ENCODE assay signal across 8 cellular contexts in genomic region chr19:44072543-44073401, GRCh38. TPM values are rescaled to one million over a fixed set of nuclear protein-coding genes. Genes with fewer than 3 reads are reported as not detected.
DNase-seq lines count a peak whose midpoint lies in the region; ATAC-seq and TF ChIP-seq lines count a peak whose summit lies in the region.

No MANE protein-coding gene starts in this region.

- no peaks in the 10 kb centered on the region for H3K27me3 Mint-ChIP-seq in activated CD4-positive, alpha-beta T cell treated with anti-CD3 and anti-CD28 coated beads, Interleukin-2, amount 10 ng/mL, durations not matched to agents 24 days and 14 days
- H3K27me3 Mint-ChIP-seq in glutamatergic neuron (ENCODE audit: unreplicated experiment): no peaks in the 10 kb centered on the region
- no peaks in the 10 kb centered on the region for H3K27me3 Mint-ChIP-seq in progenitor cell of endocrine pancreas

- intact Hi-C loops in activated CD4-positive, alpha-beta T cell treated with anti-CD3 and anti-CD28 coated beads, Interleukin-2, amount 10 ng/mL, durations not matched to agents 24 days and 14 days (cut with micrococcal nuclease): loop anchor here (1.0 to 2.0 kb wide), 5 partner anchors 22 to 140 kb away; partner anchors contain the start of genes ZNF224, ZNF225, ZNF227 and ZNF230

- peak overlapping the region; percentile 73 for H3K27ac ChIP-seq in VCaP

- ATAC-seq in GM18873 (IDR thresholded peaks at IDR 0.05; ENCODE audit: low FRiP score, unreplicated experiment): no peak

- peaks cover 26% of the 10 kb centered on the region for H3K9me3 Mint-ChIP-seq in activated CD4-positive, alpha-beta T cell treated with anti-CD3 and anti-CD28 coated beads, Interleukin-2, amount 10 ng/mL, durations not matched to agents 24 days and 14 days
- H3K9me3 Mint-ChIP-seq in glutamatergic neuron (ENCODE audit: unreplicated experiment) (peaks cover 2% of the 10 kb centered on the region), progenitor cell of endocrine pancreas (ENCODE audit: low read depth) (peaks cover 26% of the 10 kb centered on the region)

- TF ChIP-seq CTCF in VCaP (conservative IDR thresholded peaks at IDR 0.05): peak; percentile 26
- TF ChIP-seq CTCF in glutamatergic neuron (IDR thresholded peaks at IDR 0.05; ENCODE audit: partially characterized antibody, unreplicated experiment): no peak
- no peak for TF ChIP-seq CTCF in progenitor cell of endocrine pancreas (IDR thresholded peaks at IDR 0.05; ENCODE audit: unreplicated experiment)

- no peak for DNase-seq in activated CD4-positive, alpha-beta T cell treated with anti-CD3 and anti-CD28 coated beads, Interleukin-2, amount 10 ng/mL, durations not matched to agents 24 days and 14 days
- DNase-seq in activated CD4-positive, alpha-beta T cell treated with anti-CD3 and anti-CD28 coated beads for 4 hours: no peak
- DNase-seq in glutamatergic neuron: no peak
- DNase-seq in progenitor cell of endocrine pancreas (ENCODE audit: low spot score, unreplicated experiment): no peak
- DNase-seq in UCSD-AML1 (lab: John Stamatoyannopoulos, UW; ENCODE audit: unreplicated experiment): no peak
- DNase-seq in NAMALWA (ENCODE audit: low spot score): no peak

- H3K4me1 Mint-ChIP-seq in activated CD4-positive, alpha-beta T cell treated with anti-CD3 and anti-CD28 coated beads, Interleukin-2, amount 10 ng/mL, durations not matched to agents 24 days and 14 days: peaks cover 13% of the 10 kb centered on the region
- H3K4me1 Mint-ChIP-seq in glutamatergic neuron (ENCODE audit: low read depth, unreplicated experiment) (peaks cover 4% of the 10 kb centered on the region), progenitor cell of endocrine pancreas (ENCODE audit: low read depth) (peaks cover 16% of the 10 kb centered on the region)

- H3K27ac Mint-ChIP-seq in activated CD4-positive, alpha-beta T cell treated with anti-CD3 and anti-CD28 coated beads, Interleukin-2, amount 10 ng/mL, durations not matched to agents 24 days and 14 days: peak overlapping the region; percentile 39
- no peak overlapping the region for H3K27ac Mint-ChIP-seq in glutamatergic neuron (ENCODE audit: unreplicated experiment)
- H3K27ac Mint-ChIP-seq in progenitor cell of endocrine pancreas: peak overlapping the region; percentile 93

- H3K4me3 Mint-ChIP-seq in activated CD4-positive, alpha-beta T cell treated with anti-CD3 and anti-CD28 coated beads, Interleukin-2, amount 10 ng/mL, durations not matched to agents 24 days and 14 days: peak overlapping the region; percentile 91
- H3K4me3 Mint-ChIP-seq in glutamatergic neuron (ENCODE audit: unreplicated experiment): peak overlapping the region; percentile 85
- H3K4me3 Mint-ChIP-seq in progenitor cell of endocrine pancreas (ENCODE audit: low read depth): peak overlapping the region; percentile 93

- H3K36me3 Mint-ChIP-seq in activated CD4-positive, alpha-beta T cell treated with anti-CD3 and anti-CD28 coated beads, Interleukin-2, amount 10 ng/mL, durations not matched to agents 24 days and 14 days (ENCODE audit: low read depth): peaks cover 15% of the 10 kb centered on the region
- H3K36me3 Mint-ChIP-seq in glutamatergic neuron (ENCODE audit: unreplicated experiment) (peaks cover 24% of the 10 kb centered on the region), progenitor cell of endocrine pancreas (ENCODE audit: insufficient read depth) (peaks cover 24% of the 10 kb centered on the region)

RNA-seq across cellular contexts. Expression of gene ZNF284, which starts 0.8 kb away (rescaled TPM):
- total RNA-seq in activated CD4-positive, alpha-beta T cell treated with anti-CD3 and anti-CD28 coated beads, Interleukin-2, amount 10 ng/mL, durations not matched to agents 24 days and 14 days: 1.2 TPM in 2 replicates
- 3.9 TPM for total RNA-seq in glutamatergic neuron (ENCODE audit: unreplicated experiment)
- 5.7 and 5.9 TPM in 2 replicates for total RNA-seq in progenitor cell of endocrine pancreas

RNA-seq across cellular contexts. Expression of gene ZNF223, which starts 20.9 kb away (rescaled TPM):
- total RNA-seq in activated CD4-positive, alpha-beta T cell treated with anti-CD3 and anti-CD28 coated beads, Interleukin-2, amount 10 ng/mL, durations not matched to agents 24 days and 14 days: 0.40 TPM in 1 of 2 replicates, not detected in the other
- 7.6 TPM for total RNA-seq in glutamatergic neuron (ENCODE audit: unreplicated experiment)
- total RNA-seq in progenitor cell of endocrine pancreas: 14.2 and 14.4 TPM in 2 replicates

RNA-seq across cellular contexts. Expression of gene ZNF224, which starts 21.4 kb away (rescaled TPM):
- total RNA-seq in activated CD4-positive, alpha-beta T cell treated with anti-CD3 and anti-CD28 coated beads, Interleukin-2, amount 10 ng/mL, durations not matched to agents 24 days and 14 days: 17.0 and 17.4 TPM in 2 replicates
- total RNA-seq in glutamatergic neuron (ENCODE audit: unreplicated experiment): 20.1 TPM
- total RNA-seq in progenitor cell of endocrine pancreas: 40.6 and 45.6 TPM in 2 replicates

RNA-seq across cellular contexts. Expression of gene ZNF225, which starts 40.4 kb away (rescaled TPM):
- 2.7 and 3.2 TPM in 2 replicates for total RNA-seq in activated CD4-positive, alpha-beta T cell treated with anti-CD3 and anti-CD28 coated beads, Interleukin-2, amount 10 ng/mL, durations not matched to agents 24 days and 14 days
- 7.1 TPM for total RNA-seq in glutamatergic neuron (ENCODE audit: unreplicated experiment)
- total RNA-seq in progenitor cell of endocrine pancreas: 9.1 and 10.2 TPM in 2 replicates

RNA-seq across cellular contexts. Expression of gene ZNF222, which starts 47.6 kb away (rescaled TPM):
- total RNA-seq in activated CD4-positive, alpha-beta T cell treated with anti-CD3 and anti-CD28 coated beads, Interleukin-2, amount 10 ng/mL, durations not matched to agents 24 days and 14 days: 1.1 and 1.8 TPM in 2 replicates
- total RNA-seq in glutamatergic neuron (ENCODE audit: unreplicated experiment): 12.2 TPM
- total RNA-seq in progenitor cell of endocrine pancreas: 10.0 and 10.4 TPM in 2 replicates
